1 cellular context compared by ENCODE assay signal in the genomic region with DNA sequence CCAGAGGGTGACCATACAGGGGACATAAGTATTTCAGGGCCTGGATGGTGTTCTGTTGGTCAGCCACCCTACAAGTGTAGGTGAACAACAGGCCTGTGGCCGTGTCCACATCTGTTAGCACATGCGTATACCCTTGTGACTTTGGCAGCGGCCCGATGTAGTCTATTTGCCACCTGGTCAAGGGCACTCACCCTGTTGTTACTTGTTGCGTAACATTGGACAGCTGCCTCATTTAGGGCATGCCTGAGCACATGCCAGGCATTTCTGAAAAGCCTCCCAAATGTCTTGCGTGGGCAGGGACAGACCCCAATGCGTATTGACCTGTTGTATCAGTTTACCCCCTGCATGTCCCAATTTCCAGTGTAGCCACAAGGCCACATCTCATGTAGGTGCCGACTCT.
A peak's percentile ranks its signal among the peaks of the same experiment; 100 is the strongest.
TF ChIP-seq lines count a peak whose summit lies in the region.

No MANE protein-coding gene starts in this region.

TF ChIP-seq in liver, 16 proteins besides CTCF, POLR2A, EP300 and RAD21 (continued from another document):
- TF ChIP-seq, protein P1, sequence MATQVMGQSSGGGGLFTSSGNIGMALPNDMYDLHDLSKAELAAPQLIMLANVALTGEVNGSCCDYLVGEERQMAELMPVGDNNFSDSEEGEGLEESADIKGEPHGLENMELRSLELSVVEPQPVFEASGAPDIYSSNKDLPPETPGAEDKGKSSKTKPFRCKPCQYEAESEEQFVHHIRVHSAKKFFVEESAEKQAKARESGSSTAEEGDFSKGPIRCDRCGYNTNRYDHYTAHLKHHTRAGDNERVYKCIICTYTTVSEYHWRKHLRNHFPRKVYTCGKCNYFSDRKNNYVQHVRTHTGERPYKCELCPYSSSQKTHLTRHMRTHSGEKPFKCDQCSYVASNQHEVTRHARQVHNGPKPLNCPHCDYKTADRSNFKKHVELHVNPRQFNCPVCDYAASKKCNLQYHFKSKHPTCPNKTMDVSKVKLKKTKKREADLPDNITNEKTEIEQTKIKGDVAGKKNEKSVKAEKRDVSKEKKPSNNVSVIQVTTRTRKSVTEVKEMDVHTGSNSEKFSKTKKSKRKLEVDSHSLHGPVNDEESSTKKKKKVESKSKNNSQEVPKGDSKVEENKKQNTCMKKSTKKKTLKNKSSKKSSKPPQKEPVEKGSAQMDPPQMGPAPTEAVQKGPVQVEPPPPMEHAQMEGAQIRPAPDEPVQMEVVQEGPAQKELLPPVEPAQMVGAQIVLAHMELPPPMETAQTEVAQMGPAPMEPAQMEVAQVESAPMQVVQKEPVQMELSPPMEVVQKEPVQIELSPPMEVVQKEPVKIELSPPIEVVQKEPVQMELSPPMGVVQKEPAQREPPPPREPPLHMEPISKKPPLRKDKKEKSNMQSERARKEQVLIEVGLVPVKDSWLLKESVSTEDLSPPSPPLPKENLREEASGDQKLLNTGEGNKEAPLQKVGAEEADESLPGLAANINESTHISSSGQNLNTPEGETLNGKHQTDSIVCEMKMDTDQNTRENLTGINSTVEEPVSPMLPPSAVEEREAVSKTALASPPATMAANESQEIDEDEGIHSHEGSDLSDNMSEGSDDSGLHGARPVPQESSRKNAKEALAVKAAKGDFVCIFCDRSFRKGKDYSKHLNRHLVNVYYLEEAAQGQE (IDR thresholded peaks at IDR 0.05): peak; percentile 78
- TF ChIP-seq, protein P2, sequence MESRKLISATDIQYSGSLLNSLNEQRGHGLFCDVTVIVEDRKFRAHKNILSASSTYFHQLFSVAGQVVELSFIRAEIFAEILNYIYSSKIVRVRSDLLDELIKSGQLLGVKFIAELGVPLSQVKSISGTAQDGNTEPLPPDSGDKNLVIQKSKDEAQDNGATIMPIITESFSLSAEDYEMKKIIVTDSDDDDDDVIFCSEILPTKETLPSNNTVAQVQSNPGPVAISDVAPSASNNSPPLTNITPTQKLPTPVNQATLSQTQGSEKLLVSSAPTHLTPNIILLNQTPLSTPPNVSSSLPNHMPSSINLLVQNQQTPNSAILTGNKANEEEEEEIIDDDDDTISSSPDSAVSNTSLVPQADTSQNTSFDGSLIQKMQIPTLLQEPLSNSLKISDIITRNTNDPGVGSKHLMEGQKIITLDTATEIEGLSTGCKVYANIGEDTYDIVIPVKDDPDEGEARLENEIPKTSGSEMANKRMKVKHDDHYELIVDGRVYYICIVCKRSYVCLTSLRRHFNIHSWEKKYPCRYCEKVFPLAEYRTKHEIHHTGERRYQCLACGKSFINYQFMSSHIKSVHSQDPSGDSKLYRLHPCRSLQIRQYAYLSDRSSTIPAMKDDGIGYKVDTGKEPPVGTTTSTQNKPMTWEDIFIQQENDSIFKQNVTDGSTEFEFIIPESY (IDR thresholded peaks at IDR 0.05): peak; percentile 84
- TF ChIP-seq HNF4G (IDR thresholded peaks at IDR 0.05) (peak; percentile 11), YY1 (IDR thresholded peaks at IDR 0.05) (peak; percentile 72), EGR1 (IDR thresholded peaks at IDR 0.05; ENCODE audit: low read depth in 2 of 2) (peak in 1 of 2 donors; percentile 49), JUND (IDR thresholded peaks at IDR 0.05) (peak in 1 of 2 donors; percentile 58), SP1 (IDR thresholded peaks at IDR 0.05) (peak; percentile 52), NR2F2 (IDR thresholded peaks at IDR 0.05) (no peak), TAF1 (conservative IDR thresholded peaks at IDR 0.05) (no peak)
- TF ChIP-seq, protein P3, sequence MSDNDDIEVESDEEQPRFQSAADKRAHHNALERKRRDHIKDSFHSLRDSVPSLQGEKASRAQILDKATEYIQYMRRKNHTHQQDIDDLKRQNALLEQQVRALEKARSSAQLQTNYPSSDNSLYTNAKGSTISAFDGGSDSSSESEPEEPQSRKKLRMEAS (IDR thresholded peaks at IDR 0.05): peak; percentile 99
TF ChIP-seq in liver: peak in this region for 13.
